In the genomic region with DNA sequence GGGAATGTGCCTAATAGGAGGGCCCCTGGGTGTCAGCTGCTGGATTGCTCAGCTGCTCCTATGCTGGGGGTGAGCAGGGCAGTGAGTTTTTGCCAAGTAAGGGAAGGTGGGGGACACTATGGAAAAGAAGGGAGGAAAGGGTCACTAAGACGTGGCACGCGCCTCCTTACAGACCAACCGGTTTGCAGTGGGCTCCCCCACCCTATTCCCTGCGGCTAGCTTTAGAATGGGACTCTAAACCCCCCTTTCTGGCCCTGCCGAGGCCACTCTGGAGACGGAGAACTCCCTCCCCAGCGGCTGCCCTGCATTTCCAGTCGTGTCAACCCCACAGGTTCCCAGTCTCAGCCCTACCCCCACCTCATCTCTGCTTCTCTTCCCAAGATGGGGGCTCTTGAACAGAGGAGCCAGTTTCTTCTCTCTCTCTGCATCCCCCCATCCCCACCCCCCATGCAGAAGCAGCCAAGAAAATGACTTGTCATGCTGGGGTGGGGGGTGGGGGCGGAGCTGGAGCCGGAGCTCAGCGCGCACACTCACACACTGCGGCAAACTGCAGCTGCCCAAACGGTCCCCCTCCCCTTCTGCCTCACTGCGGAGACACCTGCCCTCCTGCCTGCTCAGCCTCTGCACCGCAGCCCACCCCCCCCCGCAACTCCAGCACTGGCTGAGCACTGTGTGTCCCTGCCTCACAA, we compare ENCODE assay signal across 7 cellular contexts. TPM values are rescaled to one million over a fixed set of nuclear protein-coding genes. Genes with fewer than 3 reads are reported as not detected.
DNase-seq lines count a peak whose midpoint lies in the region; ATAC-seq, FAIRE-seq and TF ChIP-seq lines count a peak whose summit lies in the region.

No MANE protein-coding gene starts in this region.

- peak overlapping the region; percentile 89 for H3K9ac ChIP-seq in GM23248

- peak overlapping the region; percentile 99 for H3K4me2 ChIP-seq in GM23248 (ENCODE audit: unreplicated experiment)

- TF ChIP-seq CTCF in bronchial epithelial cell (IDR thresholded peaks at IDR 0.05; ENCODE audit: insufficient read depth, low read length, severe bottlenecking) (no peak), spleen (IDR thresholded peaks at IDR 0.05 in 8 of 11, conservative IDR thresholded peaks at IDR 0.05 in 3 of 11) (no peak)

- H3K4me1 ChIP-seq in GM23248 (ENCODE audit: insufficient read depth) (peaks cover 43% of the 10 kb centered on the region), spleen (peaks cover 0 to 33% (median 17%) of the 10 kb centered on the region in 6 donors)

- peak overlapping the region; percentile 57 for H2AFZ ChIP-seq in GM23248

- peaks cover 38% of the 10 kb centered on the region for H3F3A ChIP-seq in GM23248 (ENCODE audit: insufficient read depth)

- in situ Hi-C loops in GM23248 (cut with MboI): no loop called here

- ATAC-seq in HG03025 (IDR thresholded peaks at IDR 0.05; ENCODE audit: low FRiP score, unreplicated experiment): no peak
- no peak for ATAC-seq in GM19328 (IDR thresholded peaks at IDR 0.05; ENCODE audit: unreplicated experiment)

- intact Hi-C loops in spleen (cut with DNase I; ENCODE audit: low total_unique reads): no loop called here

- H4K20me1 ChIP-seq in GM23248 (ENCODE audit: insufficient read depth): peaks cover 4% of the 10 kb centered on the region; the same call in 1 of the 2 replicates

- H3K27me3 ChIP-seq in GM23248 (replicated peaks; ENCODE audit: insufficient read depth) (no peaks in the 10 kb centered on the region), bronchial epithelial cell (ENCODE audit: control insufficient read depth, insufficient read depth, low read length) (peaks cover 19% of the 10 kb centered on the region), spleen (replicated peaks in 1 of 7) (peaks cover 0 to 55% (median 21%) of the 10 kb centered on the region in 7 donors)

- H3K4me3 ChIP-seq in GM23248 (peak overlapping the region; percentile 100), bronchial epithelial cell (ENCODE audit: low read depth, low read length) (peak overlapping the region; percentile 0), spleen (peak overlapping the region in 6 of 8 donors; percentile 2 to 56 (median 26))

- no peaks in the 10 kb centered on the region for H3K9me2 ChIP-seq in GM23248 (ENCODE audit: insufficient read depth)

- FAIRE-seq in bronchial epithelial cell (lab: Jason Lieb, UNC): no peak

- peaks cover 29% of the 10 kb centered on the region for H3K79me2 ChIP-seq in GM23248 (ENCODE audit: insufficient read depth)

- H3K36me3 ChIP-seq in GM23248 (ENCODE audit: low read depth) (peaks cover 23% of the 10 kb centered on the region), bronchial epithelial cell (ENCODE audit: control insufficient read depth, insufficient read depth, low read length) (no peaks in the 10 kb centered on the region), spleen (peaks cover 0 to 12% (median 0%) of the 10 kb centered on the region in 6 donors)

- peak; percentile 54 for DNase-seq in GM23248
- DNase-seq in NCI-H510A (lab: John Stamatoyannopoulos, UW): peak; percentile 21
- no peak for DNase-seq in bronchial epithelial cell (ENCODE audit: low read depth)
- DNase-seq in islet precursor cell: peak; percentile 76
- no peak for DNase-seq in spleen

- no peak for TF ChIP-seq POLR2A in spleen (IDR thresholded peaks at IDR 0.05)

- H3K9me3 ChIP-seq in GM23248 (ENCODE audit: low read depth): no peaks in the 10 kb centered on the region
- no peaks in the 10 kb centered on the region for H3K9me3 ChIP-seq in spleen

- 0 to 2% methylated on average over 13 to 18 of the region's 18 CpGs for WGBS in GM23248 (ENCODE audit: low coverage in 1 of 2, low lambda C conversion rate in 2 of 2, missing lambda C conversion rate in 2 of 2), 2 experiments
- WGBS in spleen, 5 donors: 3 to 10% (median 9%) methylated on average over 17 to 18 of the region's 18 CpGs

- H3K27ac ChIP-seq in GM23248: peak overlapping the region; percentile 74
- peak overlapping the region in 3 of 8 donors; percentile 18 to 47 (median 46) for H3K27ac ChIP-seq in spleen

RNA-seq across cellular contexts. Expression of a gene that starts 0.8 kb away (rescaled TPM):
- 61.9 and 62.2 TPM in 2 replicates for total RNA-seq in GM23248 (2014; rRNA removed; shearing (Covaris generic))
- polyA plus RNA-seq in GM23248 (2016; fragmentation: Nextera tagmentation; extraction: Ambion mirVana) (30.3 and 31.5 TPM in 2 replicates), spleen (under 1 TPM; 0.15 to 0.35 (median 0.20) TPM)
- total RNA-seq in bronchial epithelial cell (0.13 and 0.26 TPM in 2 replicates), spleen (1 to 10 TPM; 2.0 to 5.4 (median 3.1) TPM)

RNA-seq across cellular contexts. Expression of a gene that starts 25.3 kb away (rescaled TPM):
- 46.4 and 56.8 TPM in 2 replicates for total RNA-seq in GM23248 (2014; rRNA removed; shearing (Covaris generic))
- 20.1 and 20.4 TPM in 2 replicates for polyA plus RNA-seq in GM23248 (2016; fragmentation: Nextera tagmentation; extraction: Ambion mirVana)
- 28.7 and 29.3 TPM in 2 replicates for total RNA-seq in bronchial epithelial cell
- total RNA-seq in spleen: 10 to 100 TPM; 37.7 to 55.4 (median 44.7) TPM
- polyA plus RNA-seq in spleen: 10 to 100 TPM in 1 of 3 donors, 1 to 10 TPM in 2; 7.2 to 12.6 (median 9.0) TPM

Comparison
In these comparisons a context has a peak if more than half of its experiments do, and no peak if none do; other contexts are left out.
1. DNase-seq: peak in GM23248 (single experiment), NCI-H510A (single experiment) and islet precursor cell (single experiment); none in bronchial epithelial cell (single experiment) and spleen (single experiment).
2. H3K4me3 ChIP-seq: peak in every context shown above with its lines; median percentile 100 in GM23248; 26 in spleen; 0 in bronchial epithelial cell.